1 cellular context compared by ENCODE assay signal in the genomic region with DNA sequence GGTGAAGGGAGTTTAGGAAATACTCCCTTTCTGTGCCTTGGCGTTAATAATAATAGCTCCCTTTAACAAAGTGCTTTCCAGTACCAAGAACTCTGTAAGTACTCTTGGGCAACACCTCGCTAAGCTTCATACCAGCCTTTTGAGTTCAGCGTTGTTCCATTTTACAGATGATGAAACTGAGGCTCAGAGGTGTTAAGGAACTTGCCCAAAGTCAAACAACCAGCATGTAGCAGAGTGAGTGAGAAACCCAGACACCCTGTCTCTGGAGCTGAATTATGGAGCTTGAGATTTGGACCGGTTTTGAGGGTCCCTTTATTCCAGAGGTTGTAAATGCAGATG.
TF ChIP-seq lines count a peak whose summit lies in the region.

No MANE protein-coding gene starts in this region.

TF ChIP-seq in SK-N-SH, 30 proteins besides CTCF, POLR2A, EP300 and RAD21 (continued from another document):
- no peak for TF ChIP-seq IRF3 (IDR thresholded peaks at IDR 0.05; ENCODE audit: low read depth, low read length)
